ENCODE assay signal across 8 cellular contexts in genomic region chr21:15732290-15732995, GRCh38.
DNase-seq lines count a peak whose midpoint lies in the region; ATAC-seq lines count a peak whose summit lies in the region.

No MANE protein-coding gene starts in this region.

- DNase-seq in DMS53 (lab: John Stamatoyannopoulos, UW) (peak; percentile 68), SIG-M5 (lab: John Stamatoyannopoulos, UW) (peak; percentile 76), epithelial cell of prostate (ENCODE audit: low read depth, low spot score) (peak; percentile 18), pons (ENCODE audit: low spot score) (peak; percentile 63), NCI-H1092 (lab: John Stamatoyannopoulos, UW) (no peak), retina (no peak)

- H3K27ac ChIP-seq in epithelial cell of prostate: peak overlapping the region; percentile 85

- ATAC-seq in GM19351 (IDR thresholded peaks at IDR 0.05; ENCODE audit: unreplicated experiment): peak; percentile 52
- ATAC-seq in HG03280 (IDR thresholded peaks at IDR 0.05; ENCODE audit: unreplicated experiment): peak; percentile 51

Comparison
In these comparisons a context has a peak if more than half of its experiments do, and no peak if none do; other contexts are left out.
1. DNase-seq: peak in DMS53 (single experiment), SIG-M5 (single experiment), epithelial cell of prostate (single experiment) and pons (single experiment); none in NCI-H1092 (single experiment) and retina (single experiment).